ENCODE assay signal across 9 cellular contexts in the genomic region with DNA sequence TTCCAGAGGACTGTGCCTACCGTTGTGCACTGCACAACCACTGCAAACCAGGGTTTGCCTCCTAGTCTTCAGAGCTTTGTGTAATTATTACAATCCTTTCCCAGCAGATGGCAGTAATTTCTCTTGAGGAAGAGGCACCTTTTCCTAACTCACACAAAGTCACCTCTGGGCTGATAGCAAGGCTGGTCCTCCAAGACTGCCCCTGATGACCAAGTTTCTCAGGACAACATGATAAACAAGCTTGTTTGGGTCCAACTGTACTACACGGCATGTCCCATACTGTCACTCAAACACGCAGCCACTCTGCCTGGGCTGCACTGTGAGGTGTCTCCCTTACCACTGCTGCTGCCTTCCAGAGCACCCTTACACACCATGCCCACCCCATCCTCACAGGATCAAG. TPM values are rescaled to one million over a fixed set of nuclear protein-coding genes. Genes with fewer than 3 reads are reported as not detected.
DNase-seq lines count a peak whose midpoint lies in the region; ATAC-seq, FAIRE-seq and TF ChIP-seq lines count a peak whose summit lies in the region.
"Had no signal": no experiment of that assay in that cellular context is flagged by ENCODE, and none has a peak within 500 bp of the region (broad histone marks: within the 10 kb centered on the region; RNA-seq: fewer than 3 reads in every experiment).

No MANE protein-coding gene starts in this region.

- no peaks in the 10 kb centered on the region for H3K79me2 ChIP-seq in astrocyte (ENCODE audit: insufficient read depth, low read length)

- no peak overlapping the region for H3K4me2 ChIP-seq in astrocyte (ENCODE audit: low read length)

- no peaks in the 10 kb centered on the region for H4K20me1 ChIP-seq in astrocyte (ENCODE audit: insufficient read depth, low read length)

- H3K27me3 ChIP-seq in astrocyte (ENCODE audit: insufficient read depth, low read length), result no peaks in the 10 kb centered on the region
- H3K27me3 ChIP-seq in upper lobe of right lung, result no peaks in the 10 kb centered on the region

- no peak overlapping the region for H3K4me3 Mint-ChIP-seq in astrocyte (ENCODE audit: unreplicated experiment)
- H3K4me3 Mint-ChIP-seq: dendritic cell treated with granulocyte-macrophage colony-stimulating factor and Interleukin-4, amounts not matched to agents 40 ng/mL and 50 ng/mL, for 4 days had no signal

- H3K4me3 ChIP-seq in astrocyte (ENCODE audit: insufficient read depth, low read depth, low read length), result no peak overlapping the region
- no peak overlapping the region for H3K4me3 ChIP-seq in kidney (ENCODE audit: low read length in 2 of 2)
- H3K4me3 ChIP-seq in upper lobe of right lung, result no peak overlapping the region

- H3K4me1 Mint-ChIP-seq in astrocyte (ENCODE audit: low read depth, unreplicated experiment), result peaks cover 5% of the 10 kb centered on the region

- no peak overlapping the region for H3K9ac ChIP-seq in astrocyte (ENCODE audit: low read length)
- no peak overlapping the region for H3K9ac ChIP-seq in kidney (ENCODE audit: low read length in 2 of 2)

- intact Hi-C loops in kidney (cut with DNase I), result no loop called here
- intact Hi-C loops in upper lobe of right lung (cut with DNase I), result loop anchor here (10.0 kb wide), 1 partner anchor 137 kb away; the partner anchor contains the start of gene ALG5

- H3K36me3 Mint-ChIP-seq in activated naive CD4-positive, alpha-beta T cell treated with anti-CD3 and anti-CD28 coated beads, Interleukin-2, amount 50 U/mL, for 72 hours, result no peaks in the 10 kb centered on the region
- peaks cover under 1% of the 10 kb centered on the region for H3K36me3 Mint-ChIP-seq in astrocyte (ENCODE audit: low read depth, unreplicated experiment)

- H3K27me3 Mint-ChIP-seq in astrocyte (ENCODE audit: low read depth, unreplicated experiment), result no peaks in the 10 kb centered on the region
- H3K27me3 Mint-ChIP-seq: dendritic cell treated with granulocyte-macrophage colony-stimulating factor and Interleukin-4, amounts not matched to agents 40 ng/mL and 50 ng/mL, for 4 days had no signal

- no peak overlapping the region for H3K27ac Mint-ChIP-seq in activated naive CD4-positive, alpha-beta T cell treated with anti-CD3 and anti-CD28 coated beads, Interleukin-2, amount 50 U/mL, for 72 hours
- no peak overlapping the region for H3K27ac Mint-ChIP-seq in astrocyte (ENCODE audit: unreplicated experiment)
- H3K27ac Mint-ChIP-seq: dendritic cell treated with granulocyte-macrophage colony-stimulating factor and Interleukin-4, amounts not matched to agents 40 ng/mL and 50 ng/mL, for 4 days had no signal

- H3K36me3 ChIP-seq in astrocyte (ENCODE audit: insufficient read depth, low read length) (no peaks in the 10 kb centered on the region), kidney (ENCODE audit: control insufficient read depth in 1 of 2, insufficient read depth in 2 of 2, low read length in 2 of 2) (no peaks in the 10 kb centered on the region), upper lobe of right lung (no peaks in the 10 kb centered on the region)

- no peak overlapping the region for H2AFZ ChIP-seq in astrocyte (ENCODE audit: low read depth, low read length)

- peak; percentile 31 to 65 for ATAC-seq in activated naive CD4-positive, alpha-beta T cell treated with anti-CD3 and anti-CD28 coated beads, Interleukin-2, amount 50 U/mL, for 72 hours
- peak; percentile 61 for ATAC-seq in HG02642 (IDR thresholded peaks at IDR 0.05; ENCODE audit: poor library complexity, unreplicated experiment)
- ATAC-seq in upper lobe of right lung, result peak; percentile 81

- H3K27ac ChIP-seq in astrocyte (ENCODE audit: low read depth, low read length) (no peak overlapping the region), kidney (ENCODE audit: low read depth in 2 of 2, low read length in 2 of 2) (no peak overlapping the region), upper lobe of right lung (no peak overlapping the region)

- H3K4me1 ChIP-seq in astrocyte (ENCODE audit: insufficient read depth, low read length) (no peaks in the 10 kb centered on the region), kidney (ENCODE audit: control insufficient read depth in 1 of 2, insufficient read depth in 1 of 2, low read depth in 1 of 2, low read length in 2 of 2) (peaks cover 0 to 2% of the 10 kb centered on the region in 2 donors), upper lobe of right lung (no peaks in the 10 kb centered on the region)

- H3K9me3 Mint-ChIP-seq in activated naive CD4-positive, alpha-beta T cell treated with anti-CD3 and anti-CD28 coated beads, Interleukin-2, amount 50 U/mL, for 72 hours, result no peaks in the 10 kb centered on the region
- H3K9me3 Mint-ChIP-seq in astrocyte (ENCODE audit: unreplicated experiment), result no peaks in the 10 kb centered on the region
- H3K9me3 Mint-ChIP-seq: dendritic cell treated with granulocyte-macrophage colony-stimulating factor and Interleukin-4, amounts not matched to agents 40 ng/mL and 50 ng/mL, for 4 days had no signal

- no peak for DNase-seq in activated naive CD4-positive, alpha-beta T cell treated with anti-CD3 and anti-CD28 coated beads, Interleukin-2, amount 50 U/mL, for 72 hours (ENCODE audit: low spot score in 2 of 2)
- DNase-seq in activated naive CD4-positive, alpha-beta T cell treated with Interleukin-2 at 50 U/mL for 16 hours, result no peak
- DNase-seq in NCI-H2196 (lab: John Stamatoyannopoulos, UW; ENCODE audit: unreplicated experiment), result peak; percentile 61
- DNase-seq in astrocyte (ENCODE audit: low read depth), result peak; percentile 32
- DNase-seq in kidney, result no peak
- no peak for DNase-seq in upper lobe of right lung
- no peak for DNase-seq in stimulated activated CD4-positive, alpha-beta T cell treated with anti-CD3 and anti-CD28 coated beads, Interleukin-2, amount 100 ng/mL, for 24 hours

- H3K9me3 ChIP-seq in astrocyte (ENCODE audit: insufficient read depth, low read depth, low read length) (no peaks in the 10 kb centered on the region), kidney (ENCODE audit: control insufficient read depth in 1 of 2, low read length in 2 of 2) (no peaks in the 10 kb centered on the region), upper lobe of right lung (no peaks in the 10 kb centered on the region)

- TF ChIP-seq CTCF in astrocyte (IDR thresholded peaks at IDR 0.05; ENCODE audit: insufficient read depth, low read depth, low read length), result peak; percentile 48
- peak; percentile 52 for TF ChIP-seq CTCF in kidney (IDR thresholded peaks at IDR 0.05; ENCODE audit: borderline replicate concordance, extremely low read depth, insufficient read depth)
- peak; percentile 52 for TF ChIP-seq CTCF in upper lobe of right lung (IDR thresholded peaks at IDR 0.05)

- FAIRE-seq in astrocyte (lab: Jason Lieb, UNC) (peak; percentile 54), kidney (lab: Jason Lieb, UNC) (no peak)

RNA-seq across cellular contexts. Expression of gene RFXAP, which starts 39.3 kb away (rescaled TPM):
- 10 to 100 TPM in 1 of 2 donors, 1 to 10 TPM in 1; 5.7 to 16.9 TPM for total RNA-seq in activated naive CD4-positive, alpha-beta T cell treated with anti-CD3 and anti-CD28 coated beads, Interleukin-2, amount 50 U/mL, for 72 hours
- total RNA-seq in astrocyte (5.5 and 5.9 TPM in 2 replicates), kidney (6.3 TPM), upper lobe of right lung (5.3 TPM)
- polyA plus RNA-seq in kidney (ENCODE audit: insufficient read depth, low read depth, low replicate concordance), result 2.3 TPM

Comparison
In these comparisons a context has a peak if more than half of its experiments do, and no peak if none do; other contexts are left out.
1. DNase-seq: peak in NCI-H2196 (single experiment) and astrocyte (single experiment); none in activated naive CD4-positive, alpha-beta T cell treated with anti-CD3 and anti-CD28 coated beads, Interleukin-2, amount 50 U/mL, for 72 hours (0 of 2), activated naive CD4-positive, alpha-beta T cell treated with Interleukin-2 at 50 U/mL for 16 hours (single experiment), kidney (single experiment), upper lobe of right lung (single experiment) and stimulated activated CD4-positive, alpha-beta T cell treated with anti-CD3 and anti-CD28 coated beads, Interleukin-2, amount 100 ng/mL, for 24 hours (0 of 2).
2. Peak in every context shown above with its lines, with median percentiles within 50 percentile points of each other: ATAC-seq and CTCF ChIP-seq.